Comparison of ENCODE assay signal across 12 cellular contexts in the genomic region with DNA sequence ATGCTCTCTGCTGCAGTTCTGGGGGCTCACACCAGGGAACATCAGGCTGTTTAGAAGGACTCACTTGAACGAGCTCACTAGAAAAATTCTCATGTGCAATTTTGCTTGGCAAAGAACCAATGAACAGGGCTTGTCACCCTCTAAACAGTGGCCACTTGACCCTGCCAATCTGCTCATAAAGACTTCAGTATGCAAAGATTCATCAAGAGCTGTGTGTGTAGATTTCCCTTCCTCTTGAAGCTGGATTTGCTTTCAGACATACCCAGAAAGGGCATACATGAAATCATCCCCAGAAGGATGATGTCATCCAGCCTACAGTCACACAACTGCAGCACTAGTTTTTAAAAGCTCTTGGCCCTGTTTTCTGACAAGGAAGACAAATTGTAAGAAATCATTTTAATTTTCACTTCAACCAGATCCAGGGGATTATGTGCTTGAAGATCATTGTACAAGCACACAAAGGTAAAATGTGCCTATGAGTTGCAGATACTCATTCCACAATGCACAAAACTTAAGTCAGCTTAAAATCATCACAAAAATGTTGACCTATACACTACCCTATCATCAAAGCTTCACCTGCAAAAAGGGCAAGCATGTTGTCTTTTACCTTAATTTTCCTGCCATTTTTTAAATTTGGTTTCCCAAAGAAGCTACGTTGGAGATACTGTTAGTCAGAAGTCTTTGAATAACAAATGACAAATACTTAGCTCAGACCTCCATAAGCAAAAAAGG. TPM values are rescaled to one million over a fixed set of nuclear protein-coding genes. Genes with fewer than 3 reads are reported as not detected.
DNase-seq lines count a peak whose midpoint lies in the region; ATAC-seq and TF ChIP-seq lines count a peak whose summit lies in the region.
"Had no signal": no experiment of that assay in that cellular context is flagged by ENCODE, and none has a peak within 500 bp of the region (broad histone marks: within the 10 kb centered on the region; RNA-seq: fewer than 3 reads in every experiment).

No MANE protein-coding gene starts in this region.

- H3K27me3 Mint-ChIP-seq in activated CD8-positive, alpha-beta T cell treated with anti-CD3 and anti-CD28 coated beads for 36 hours, result no peaks in the 10 kb centered on the region
- no peaks in the 10 kb centered on the region for H3K27me3 Mint-ChIP-seq in activated CD8-positive, alpha-beta T cell treated with anti-CD3 and anti-CD28 coated beads, Interleukin-2, amount 10 ng/mL, durations not matched to agents 7 days and 5 days (ENCODE audit: low read depth)
- H3K27me3 Mint-ChIP-seq: central memory CD8-positive, alpha-beta T cell had no signal

- DNase-seq in activated CD8-positive, alpha-beta T cell treated with anti-CD3 and anti-CD28 coated beads for 36 hours, result peak; percentile 21
- no peak for DNase-seq in activated CD8-positive, alpha-beta T cell treated with anti-CD3 and anti-CD28 coated beads, Interleukin-2, amount 10 ng/mL, durations not matched to agents 7 days and 5 days
- DNase-seq in RKO (ENCODE audit: low spot score), result peak; percentile 63
- peak; percentile 66 for DNase-seq in fibroblast of the aortic adventitia (ENCODE audit: low read depth)
- DNase-seq in tibial nerve (ENCODE audit: low spot score in 2 of 2), result no peak
- no peak for DNase-seq in NCI-H146 (lab: John Stamatoyannopoulos, UW)
- DNase-seq: C1 segment of cervical spinal cord, midbrain, T-helper 2 cell had no signal

- H3K9me3 Mint-ChIP-seq in activated CD8-positive, alpha-beta T cell treated with anti-CD3 and anti-CD28 coated beads for 36 hours, result no peaks in the 10 kb centered on the region
- H3K9me3 Mint-ChIP-seq in activated CD8-positive, alpha-beta T cell treated with anti-CD3 and anti-CD28 coated beads, Interleukin-2, amount 10 ng/mL, durations not matched to agents 7 days and 5 days (ENCODE audit: insufficient read depth), result no peaks in the 10 kb centered on the region
- H3K9me3 Mint-ChIP-seq: central memory CD8-positive, alpha-beta T cell had no signal

- peak overlapping the region; percentile 22 for H3K27ac Mint-ChIP-seq in activated CD8-positive, alpha-beta T cell treated with anti-CD3 and anti-CD28 coated beads for 36 hours
- H3K27ac Mint-ChIP-seq in activated CD8-positive, alpha-beta T cell treated with anti-CD3 and anti-CD28 coated beads, Interleukin-2, amount 10 ng/mL, durations not matched to agents 7 days and 5 days, result no peak overlapping the region

- CTCF ChIA-PET in activated CD8-positive, alpha-beta T cell treated with anti-CD3 and anti-CD28 coated beads for 36 hours (lab: Charles Lee), result interaction anchor here (0.7 to 1.6 kb wide), 3 partner anchors 11 to 71 kb away, joined by 3 to 11 read pairs (median 5); no protein-coding TSS in a partner anchor
- CTCF ChIA-PET in activated CD8-positive, alpha-beta T cell treated with anti-CD3 and anti-CD28 coated beads, Interleukin-2, amount 10 ng/mL, durations not matched to agents 7 days and 5 days (lab: Charles Lee), result interaction anchor here (0.6 to 1.0 kb wide), 4 partner anchors 10 to 137 kb away, joined by 3 to 4 read pairs (median 4); no protein-coding TSS in a partner anchor

- no peak overlapping the region for H3K4me3 Mint-ChIP-seq in activated CD8-positive, alpha-beta T cell treated with anti-CD3 and anti-CD28 coated beads for 36 hours
- no peak overlapping the region for H3K4me3 Mint-ChIP-seq in activated CD8-positive, alpha-beta T cell treated with anti-CD3 and anti-CD28 coated beads, Interleukin-2, amount 10 ng/mL, durations not matched to agents 7 days and 5 days
- H3K4me3 Mint-ChIP-seq: central memory CD8-positive, alpha-beta T cell had no signal

- TF ChIP-seq POLR2A in tibial nerve (IDR thresholded peaks at IDR 0.05), result no peak

- no peak for TF ChIP-seq CTCF in activated CD8-positive, alpha-beta T cell treated with anti-CD3 and anti-CD28 coated beads for 36 hours (IDR thresholded peaks at IDR 0.05)
- no peak for TF ChIP-seq CTCF in fibroblast of the aortic adventitia (IDR thresholded peaks at IDR 0.05; ENCODE audit: insufficient read depth, low read length)
- TF ChIP-seq CTCF in tibial nerve (IDR thresholded peaks at IDR 0.05), result no peak

- POLR2A ChIA-PET in activated CD8-positive, alpha-beta T cell treated with anti-CD3 and anti-CD28 coated beads for 36 hours (lab: Charles Lee), result interaction anchor here (0.9 kb wide), 1 partner anchor 24 kb away, joined by 3 read pairs; no protein-coding TSS in a partner anchor
- POLR2A ChIA-PET in activated CD8-positive, alpha-beta T cell treated with anti-CD3 and anti-CD28 coated beads, Interleukin-2, amount 10 ng/mL, durations not matched to agents 7 days and 5 days (lab: Charles Lee), result interaction anchor here (0.9 to 1.4 kb wide), 2 partner anchors 10 to 75 kb away, joined by 3 read pairs; no protein-coding TSS in a partner anchor

- H3K9me3 ChIP-seq in tibial nerve, result no peaks in the 10 kb centered on the region

- H3K4me1 Mint-ChIP-seq in activated CD8-positive, alpha-beta T cell treated with anti-CD3 and anti-CD28 coated beads for 36 hours (ENCODE audit: low read depth), result peaks cover 25% of the 10 kb centered on the region
- H3K4me1 Mint-ChIP-seq in activated CD8-positive, alpha-beta T cell treated with anti-CD3 and anti-CD28 coated beads, Interleukin-2, amount 10 ng/mL, durations not matched to agents 7 days and 5 days (ENCODE audit: low read depth), result peaks cover 15% of the 10 kb centered on the region

- WGBS in tibial nerve, 2 donors, result 25 to 43% methylated on average over 2 of the region's 2 CpGs

- H3K4me3 ChIP-seq in fibroblast of the aortic adventitia (ENCODE audit: low read depth, low read length) (no peak overlapping the region), tibial nerve (no peak overlapping the region)

- no peaks in the 10 kb centered on the region for H3K36me3 ChIP-seq in tibial nerve

- peak; percentile 60 for ATAC-seq in activated CD8-positive, alpha-beta T cell treated with anti-CD3 and anti-CD28 coated beads for 36 hours
- no peak for ATAC-seq in activated CD8-positive, alpha-beta T cell treated with anti-CD3 and anti-CD28 coated beads, Interleukin-2, amount 10 ng/mL, durations not matched to agents 7 days and 5 days
- ATAC-seq in HG03095 (IDR thresholded peaks at IDR 0.05; ENCODE audit: unreplicated experiment), result no peak

- no peak for TF ChIP-seq EP300 in tibial nerve (IDR thresholded peaks at IDR 0.05)

- no peaks in the 10 kb centered on the region for H3K27me3 ChIP-seq in tibial nerve

- peaks cover 0 to 26% (median 9%) of the 10 kb centered on the region in 4 donors for H3K4me1 ChIP-seq in tibial nerve

- intact Hi-C loops in activated CD8-positive, alpha-beta T cell treated with anti-CD3 and anti-CD28 coated beads for 36 hours (cut with micrococcal nuclease), result no loop called here

- H3K27ac ChIP-seq in temporal lobe (ENCODE audit: low read depth, low read length), result peak overlapping the region; percentile 65
- H3K27ac ChIP-seq in tibial nerve, result peak overlapping the region in 2 of 4 donors; percentile 20 to 74

- no peaks in the 10 kb centered on the region for H3K36me3 Mint-ChIP-seq in activated CD8-positive, alpha-beta T cell treated with anti-CD3 and anti-CD28 coated beads for 36 hours (ENCODE audit: low read depth)
- no peaks in the 10 kb centered on the region for H3K36me3 Mint-ChIP-seq in activated CD8-positive, alpha-beta T cell treated with anti-CD3 and anti-CD28 coated beads, Interleukin-2, amount 10 ng/mL, durations not matched to agents 7 days and 5 days (ENCODE audit: low read depth)

RNA-seq across cellular contexts. Expression of a gene that starts 5.2 kb away (rescaled TPM):
- total RNA-seq in activated CD8-positive, alpha-beta T cell treated with anti-CD3 and anti-CD28 coated beads for 36 hours, result 100 to 1,000 TPM; 118 TPM
- total RNA-seq in activated CD8-positive, alpha-beta T cell treated with anti-CD3 and anti-CD28 coated beads, Interleukin-2, amount 10 ng/mL, durations not matched to agents 7 days and 5 days, result 100 to 1,000 TPM; 140 to 151 TPM
- total RNA-seq in fibroblast of the aortic adventitia (ENCODE audit: low replicate concordance), result 64.0 and 110 TPM in 2 replicates
- total RNA-seq in temporal lobe, result 29.0 TPM
- total RNA-seq in tibial nerve, result 10 to 100 TPM; 49.8 to 68.9 (median 57.0) TPM

Comparison
In these comparisons a context has a peak if more than half of its experiments do, and no peak if none do; other contexts are left out.
1. DNase-seq: peak in activated CD8-positive, alpha-beta T cell treated with anti-CD3 and anti-CD28 coated beads for 36 hours (single experiment), RKO (single experiment) and fibroblast of the aortic adventitia (single experiment); none in activated CD8-positive, alpha-beta T cell treated with anti-CD3 and anti-CD28 coated beads, Interleukin-2, amount 10 ng/mL, durations not matched to agents 7 days and 5 days (single experiment), tibial nerve (0 of 2) and NCI-H146 (single experiment).